ENCODE assay signal across 1 cellular context in genomic region chr1:234676103-234676594, GRCh38.
TF ChIP-seq lines count a peak whose summit lies in the region.

No MANE protein-coding gene starts in this region.

TF ChIP-seq in K562, 482 proteins besides CTCF, POLR2A, EP300 and RAD21 (continued from another document and continues in another):
- TF ChIP-seq E2F8 (IDR thresholded peaks at IDR 0.05; ENCODE audit: low read depth, partially characterized antibody) (no peak), RFX7 (CRISPR knock-in tag; IDR thresholded peaks at IDR 0.05) (peak; percentile 38; the same call in 1 of the 2 replicates), NONO (IDR thresholded peaks at IDR 0.05; ENCODE audit: low read depth in 2 of 2, low read length in 1 of 2) (no peak), STAT6 (CRISPR knock-in tag; IDR thresholded peaks at IDR 0.05) (peak; percentile 82; the same call in 1 of the 2 replicates), ZBTB11 (CRISPR knock-in tag; IDR thresholded peaks at IDR 0.05) (0 out of 6 replicates have a peak, but pooled peaks of 1 of the 3 experiments have one; percentile 48), ZNF316 (IDR thresholded peaks at IDR 0.05) (no peak), EWSR1 (IDR thresholded peaks at IDR 0.05; ENCODE audit: borderline replicate concordance, low read depth, partially characterized antibody) (no peak), USF2 (CRISPR knock-in tag; IDR thresholded peaks at IDR 0.05) (no peak), ATF3 (IDR thresholded peaks at IDR 0.05) (no peak; the same call in 1 of the 2 replicates), ATF3 (CRISPR knock-in tag; conservative IDR thresholded peaks at IDR 0.05) (peak; percentile 60), ZNF347 (CRISPR knock-in tag; IDR thresholded peaks at IDR 0.05; ENCODE audit: low read depth) (no peak), L3MBTL2 (IDR thresholded peaks at IDR 0.05) (peak; percentile 52), ZNF592 (IDR thresholded peaks at IDR 0.05) (0 out of 2 replicates have a peak, but pooled peaks have one; percentile 26), ZNF655 (CRISPR knock-in tag; IDR thresholded peaks at IDR 0.05) (no peak), CREM (IDR thresholded peaks at IDR 0.05; ENCODE audit: low read depth) (peak; percentile 55; the same call in 1 of the 2 replicates), E4F1 (CRISPR knock-in tag; IDR thresholded peaks at IDR 0.05; ENCODE audit: borderline replicate concordance) (no peak), NR1H2 (CRISPR knock-in tag; IDR thresholded peaks at IDR 0.05) (no peak), SP2 (IDR thresholded peaks at IDR 0.05; ENCODE audit: extremely low read depth, low read depth, low read length, poor library complexity, severe bottlenecking) (no peak), SMARCB1 (IDR thresholded peaks at IDR 0.05; ENCODE audit: insufficient read length, low read depth) (no peak)
